In the genomic region with DNA sequence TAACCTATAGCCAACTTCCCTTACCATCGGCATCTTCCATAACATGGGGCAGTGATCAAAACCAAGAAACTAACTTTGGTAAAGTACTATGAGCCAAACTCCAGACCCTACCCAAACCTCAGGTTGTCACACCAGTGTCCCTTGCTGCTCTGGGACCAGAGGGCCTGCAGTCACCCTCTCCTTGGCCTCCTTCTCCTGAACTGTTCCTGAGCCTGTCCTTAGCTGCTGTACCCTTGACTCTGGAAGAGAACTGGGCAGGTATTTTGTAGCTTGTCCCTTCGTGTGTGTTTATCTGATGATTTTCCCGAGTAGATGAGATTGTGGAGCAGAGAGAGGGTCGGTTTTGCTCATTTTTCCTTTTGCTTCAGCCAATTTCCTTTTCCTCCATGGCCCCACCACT, we compare ENCODE assay signal across 13 cellular contexts.
A peak's percentile ranks its signal among the peaks of the same experiment; 100 is the strongest.
DNase-seq lines count a peak whose midpoint lies in the region; ATAC-seq and TF ChIP-seq lines count a peak whose summit lies in the region.
"Had no signal": no experiment of that assay in that cellular context is flagged by ENCODE, and none has a peak within 500 bp of the region (broad histone marks: within the 10 kb centered on the region; RNA-seq: fewer than 3 reads in every experiment).

No MANE protein-coding gene starts in this region.

- H3K27ac Mint-ChIP-seq in activated CD4-positive, alpha-beta T cell treated with anti-CD3 and anti-CD28 coated beads for 36 hours = peak overlapping the region; percentile 5
- H3K27ac Mint-ChIP-seq in activated T-helper 2 cell treated with anti-CD3 and anti-CD28 coated beads, Interferon-gamma antibody, Interleukin-2, Interleukin-4, amounts not matched to agents 10 μg/mL and 5 μg/mL and 100 μg/mL, durations not matched to agents 14 hours and 24 hours and 36 hours = peak overlapping the region; percentile 41
- H3K27ac Mint-ChIP-seq in nephron progenitor cell = peak overlapping the region; percentile 21

- CTCF ChIA-PET in activated CD4-positive, alpha-beta T cell treated with anti-CD3 and anti-CD28 coated beads for 36 hours (lab: Charles Lee) = interaction anchor here (0.6 to 1.1 kb wide), 3 partner anchors 47 to 131 kb away, joined by 3 to 5 read pairs (median 3); no protein-coding TSS in a partner anchor
- CTCF ChIA-PET in GM10248 (lab: Yijun Ruan, JAX) = interaction anchor here (2.2 kb wide), 1 partner anchor 8 kb away, joined by 5 read pairs; no protein-coding TSS in a partner anchor

- no peaks in the 10 kb centered on the region for H3K9me3 Mint-ChIP-seq in activated CD4-positive, alpha-beta T cell treated with anti-CD3 and anti-CD28 coated beads for 36 hours (ENCODE audit: low read depth)
- peaks cover 3% of the 10 kb centered on the region for H3K9me3 Mint-ChIP-seq in activated T-helper 2 cell treated with anti-CD3 and anti-CD28 coated beads, Interferon-gamma antibody, Interleukin-2, Interleukin-4, amounts not matched to agents 10 μg/mL and 5 μg/mL and 100 μg/mL, durations not matched to agents 14 hours and 24 hours and 36 hours
- no peaks in the 10 kb centered on the region for H3K9me3 Mint-ChIP-seq in nephron progenitor cell

- ATAC-seq in activated CD4-positive, alpha-beta T cell treated with anti-CD3 and anti-CD28 coated beads for 36 hours = no peak
- ATAC-seq: GM12878, HCT116, HepG2 had no signal

- peaks cover 31% of the 10 kb centered on the region for H3K27me3 Mint-ChIP-seq in activated CD4-positive, alpha-beta T cell treated with anti-CD3 and anti-CD28 coated beads for 36 hours
- H3K27me3 Mint-ChIP-seq in activated T-helper 2 cell treated with anti-CD3 and anti-CD28 coated beads, Interferon-gamma antibody, Interleukin-2, Interleukin-4, amounts not matched to agents 10 μg/mL and 5 μg/mL and 100 μg/mL, durations not matched to agents 14 hours and 24 hours and 36 hours (ENCODE audit: low read depth) = no peaks in the 10 kb centered on the region
- peaks cover 14% of the 10 kb centered on the region for H3K27me3 Mint-ChIP-seq in nephron progenitor cell (ENCODE audit: low read depth, poor library complexity)

- H3K36me3 Mint-ChIP-seq in activated CD4-positive, alpha-beta T cell treated with anti-CD3 and anti-CD28 coated beads for 36 hours (ENCODE audit: low read depth) = peaks cover 4% of the 10 kb centered on the region
- peaks cover 8% of the 10 kb centered on the region for H3K36me3 Mint-ChIP-seq in activated T-helper 2 cell treated with anti-CD3 and anti-CD28 coated beads, Interferon-gamma antibody, Interleukin-2, Interleukin-4, amounts not matched to agents 10 μg/mL and 5 μg/mL and 100 μg/mL, durations not matched to agents 14 hours and 24 hours and 36 hours (ENCODE audit: low read depth)
- H3K36me3 Mint-ChIP-seq in nephron progenitor cell (ENCODE audit: low read depth) = no peaks in the 10 kb centered on the region

- no peak for TF ChIP-seq CTCF in GM10248 (IDR thresholded peaks at IDR 0.05; ENCODE audit: control extremely low read depth, extremely low read depth, low read depth, missing control alignments)
- no peak for TF ChIP-seq CTCF in nephron progenitor cell (IDR thresholded peaks at IDR 0.05)

- no peak for DNase-seq in activated CD4-positive, alpha-beta T cell treated with anti-CD3 and anti-CD28 coated beads for 36 hours
- DNase-seq in activated CD4-positive, alpha-beta T cell treated with anti-CD3 and anti-CD28 coated beads, Interleukin-2, amount 50 U/mL, for 1 hour = no peak
- DNase-seq in GM10248 (ENCODE audit: extremely low spot score) = peak; percentile 2
- no peak for DNase-seq in activated T-helper 2 cell treated with anti-CD3 and anti-CD28 coated beads, Interferon-gamma antibody, Interleukin-2, Interleukin-4, amounts not matched to agents 10 μg/mL and 5 μg/mL and 100 μg/mL, durations not matched to agents 14 hours and 24 hours and 36 hours (ENCODE audit: low spot score)
- no peak for DNase-seq in nephron progenitor cell
- DNase-seq in hepatic stellate cell (ENCODE audit: low spot score) = no peak
- DNase-seq in pons (ENCODE audit: low spot score) = no peak
- DNase-seq: 8988T, AML-193, GM23248 had no signal

- H3K4me3 Mint-ChIP-seq in activated CD4-positive, alpha-beta T cell treated with anti-CD3 and anti-CD28 coated beads for 36 hours = no peak overlapping the region
- H3K4me3 Mint-ChIP-seq in activated T-helper 2 cell treated with anti-CD3 and anti-CD28 coated beads, Interferon-gamma antibody, Interleukin-2, Interleukin-4, amounts not matched to agents 10 μg/mL and 5 μg/mL and 100 μg/mL, durations not matched to agents 14 hours and 24 hours and 36 hours (ENCODE audit: low read depth) = no peak overlapping the region
- H3K4me3 Mint-ChIP-seq in nephron progenitor cell = no peak overlapping the region

- peaks cover 60% of the 10 kb centered on the region for H3K4me1 Mint-ChIP-seq in activated CD4-positive, alpha-beta T cell treated with anti-CD3 and anti-CD28 coated beads for 36 hours
- peaks cover 75% of the 10 kb centered on the region for H3K4me1 Mint-ChIP-seq in activated T-helper 2 cell treated with anti-CD3 and anti-CD28 coated beads, Interferon-gamma antibody, Interleukin-2, Interleukin-4, amounts not matched to agents 10 μg/mL and 5 μg/mL and 100 μg/mL, durations not matched to agents 14 hours and 24 hours and 36 hours (ENCODE audit: low read depth)
- H3K4me1 Mint-ChIP-seq in nephron progenitor cell = peaks cover 72% of the 10 kb centered on the region

- intact Hi-C loops in activated CD4-positive, alpha-beta T cell treated with anti-CD3 and anti-CD28 coated beads for 36 hours (cut with DNase I, micrococcal nuclease) = no loop called here
- intact Hi-C loops in activated T-helper 2 cell treated with anti-CD3 and anti-CD28 coated beads, Interferon-gamma antibody, Interleukin-2, Interleukin-4, amounts not matched to agents 10 μg/mL and 5 μg/mL and 100 μg/mL, durations not matched to agents 14 hours and 24 hours and 36 hours (cut with micrococcal nuclease) = no loop called here

- POLR2A ChIA-PET in activated CD4-positive, alpha-beta T cell treated with anti-CD3 and anti-CD28 coated beads for 36 hours (lab: Charles Lee) = no interaction called here
- POLR2A ChIA-PET in GM10248 (lab: Yijun Ruan, JAX) = no interaction called here
